9 cellular contexts compared by ENCODE assay signal in genomic region chr5:81420039-81420667, GRCh38. TPM values are rescaled to one million over a fixed set of nuclear protein-coding genes. Genes with fewer than 3 reads are reported as not detected.
DNase-seq lines count a peak whose midpoint lies in the region; ATAC-seq and TF ChIP-seq lines count a peak whose summit lies in the region.
"Had no signal": no experiment of that assay in that cellular context is flagged by ENCODE, and none has a peak within 500 bp of the region (broad histone marks: within the 10 kb centered on the region; RNA-seq: fewer than 3 reads in every experiment).

No MANE protein-coding gene starts in this region.

- H3K9me3 ChIP-seq in AG04450 (ENCODE audit: control insufficient read depth, insufficient read depth, low read length) (no peaks in the 10 kb centered on the region), HCT116 (ENCODE audit: control insufficient read depth in 1 of 2, insufficient read depth in 1 of 2, low read depth in 1 of 2, low read length in 2 of 2) (no peaks in the 10 kb centered on the region)

- CTCF ChIA-PET in AG04450 (lab: Charles Lee) (no interaction called here), HCT116 (lab: Charles Lee) (no interaction called here)

- peaks cover 34% of the 10 kb centered on the region for H3K4me1 Mint-ChIP-seq in T-helper 2 cell treated with Interferon-gamma antibody and Interleukin-4, amounts not matched to agents 5 μg/mL and 100 μg/mL, for 36 hours (ENCODE audit: low read depth)

- TF ChIP-seq RAD21 in HCT116 (IDR thresholded peaks at IDR 0.05; ENCODE audit: low read depth) = 0 out of 2 replicates have a peak, but pooled peaks have one; percentile 5

- peak overlapping the region; percentile 53 for H2AFZ ChIP-seq in HCT116 (ENCODE audit: low read depth, low read length, poor library complexity, severe bottlenecking)

- H3K27ac ChIP-seq in AG04450 (ENCODE audit: low read depth, low read length) (peak overlapping the region; percentile 80), HCT116 (ENCODE audit: low read depth, low read length) (no peak overlapping the region)

- no peak for TF ChIP-seq POLR2A in HCT116 (IDR thresholded peaks at IDR 0.05; ENCODE audit: borderline replicate concordance, extremely low read depth, insufficient read depth, insufficient read length)

- no peaks in the 10 kb centered on the region for H3K9me2 ChIP-seq in HCT116 (ENCODE audit: insufficient read depth)

- peaks cover 7% of the 10 kb centered on the region for H3K36me3 Mint-ChIP-seq in T-helper 2 cell treated with Interferon-gamma antibody and Interleukin-4, amounts not matched to agents 5 μg/mL and 100 μg/mL, for 36 hours (ENCODE audit: low read depth)

- H3K9ac ChIP-seq in HCT116 (ENCODE audit: low read length) = no peak overlapping the region

- no peaks in the 10 kb centered on the region for H4K20me1 ChIP-seq in HCT116 (ENCODE audit: insufficient read depth)

- H3K4me3 ChIP-seq in AG04450 (ENCODE audit: low read depth, low read length) (no peak overlapping the region; the same call in 1 of the 2 replicates), HCT116 (replicated peaks in 1 of 2; ENCODE audit: low read depth in 1 of 2, low read length in 2 of 2) (peak overlapping the region in 1 of 2 experiments; percentile 1; a peak in 1 of 4 replicates), fibroblast of villous mesenchyme (ENCODE audit: low read depth, low read length) (no peak overlapping the region)

- no peaks in the 10 kb centered on the region for H3K79me2 ChIP-seq in HCT116 (ENCODE audit: insufficient read depth, low read length)

- intact Hi-C loops in HCT116 (cut with micrococcal nuclease) = no loop called here

- H3K36me3 ChIP-seq in HCT116 (ENCODE audit: control insufficient read depth in 1 of 2, insufficient read depth in 2 of 2, low read length in 2 of 2) = no peaks in the 10 kb centered on the region

- peaks cover 0 to 34% of the 10 kb centered on the region in 2 experiments; a peak in 2 of 4 replicates for H3K4me1 ChIP-seq in HCT116 (ENCODE audit: control insufficient read depth in 1 of 2, insufficient read depth in 2 of 2, low read length in 2 of 2)

- H3K27ac Mint-ChIP-seq in T-helper 2 cell treated with Interferon-gamma antibody and Interleukin-4, amounts not matched to agents 5 μg/mL and 100 μg/mL, for 36 hours = peak overlapping the region; percentile 58

- peak overlapping the region; percentile 27 for H3K4me3 Mint-ChIP-seq in T-helper 2 cell treated with Interferon-gamma antibody and Interleukin-4, amounts not matched to agents 5 μg/mL and 100 μg/mL, for 36 hours

- H3K27me3 ChIP-seq in AG04450 (ENCODE audit: control insufficient read depth, insufficient read depth, low read length) (no peaks in the 10 kb centered on the region), HCT116 (ENCODE audit: insufficient read depth, low read length) (no peaks in the 10 kb centered on the region)

- H3K9me3 Mint-ChIP-seq in T-helper 2 cell treated with Interferon-gamma antibody and Interleukin-4, amounts not matched to agents 5 μg/mL and 100 μg/mL, for 36 hours = no peaks in the 10 kb centered on the region

- DNase-seq in AG04450 (ENCODE audit: low read depth, low spot score) (peak; percentile 75), HCT116 (ENCODE audit: low read depth, low spot score) (peak; percentile 74), fibroblast of villous mesenchyme (ENCODE audit: low read depth) (peak; percentile 85), HuH-7.5 (ENCODE audit: low spot score) (no peak), NCI-H1436 treated with DMSO at 0.1 percent for 48 hours (lab: John Stamatoyannopoulos, UW) (no peak), activated gamma-delta T cell treated with Interleukin-2 at 50 U/mL for 16 hours (no peak)
- DNase-seq in T-helper 2 cell treated with Interferon-gamma antibody and Interleukin-4, amounts not matched to agents 5 μg/mL and 100 μg/mL, for 36 hours (ENCODE audit: low spot score) = peak; percentile 52
- DNase-seq: activated CD4-positive, alpha-beta T cell treated with anti-CD3 and anti-CD28 coated beads for 1 hour had no signal

- no peaks in the 10 kb centered on the region for H3K27me3 Mint-ChIP-seq in T-helper 2 cell treated with Interferon-gamma antibody and Interleukin-4, amounts not matched to agents 5 μg/mL and 100 μg/mL, for 36 hours (ENCODE audit: low read depth)

- TF ChIP-seq CTCF in AG04450 (IDR thresholded peaks at IDR 0.05; ENCODE audit: low read depth, low read length) = no peak
- TF ChIP-seq CTCF in HCT116 (IDR thresholded peaks at IDR 0.05 in 2 of 3, conservative IDR thresholded peaks at IDR 0.05 in 1 of 3; ENCODE audit: borderline replicate concordance in 1 of 3, insufficient read depth in 1 of 3, low read depth in 2 of 3, low read length in 2 of 3) = no peak
- no peak for TF ChIP-seq CTCF in fibroblast of villous mesenchyme (IDR thresholded peaks at IDR 0.05; ENCODE audit: insufficient read depth, low read depth, low read length)

- ATAC-seq in HCT116 (peak; percentile 92), HG03439 (IDR thresholded peaks at IDR 0.05; ENCODE audit: unreplicated experiment) (no peak)

- H3K4me2 ChIP-seq in HCT116 (ENCODE audit: low read length) = peak overlapping the region; percentile 45

- POLR2A ChIA-PET in AG04450 (lab: Yijun Ruan, JAX) = interaction anchor here (0.8 kb wide), 1 partner anchor 118 kb away, joined by 5 read pairs; no protein-coding TSS in a partner anchor
- POLR2A ChIA-PET in HCT116 (lab: Charles Lee) = no interaction called here

- BruUV-seq in HCT116 (replicated peaks; lab: Mats Ljungman, UMichigan) = no TSS peak

- RAD21 ChIA-PET in HCT116 (lab: Charles Lee; ENCODE audit: low non-redundant PET in 1 of 2, low total read pairs in 2 of 2, uncharacterized antibody in 2 of 2, unreplicated experiment in 2 of 2) = no interaction called here

TF ChIP-seq in HCT116, 20 proteins besides CTCF, POLR2A, EP300 and RAD21:
- peak; percentile 69; the same call in 1 of the 2 replicates for TF ChIP-seq FOSL1 (IDR thresholded peaks at IDR 0.05; ENCODE audit: low read depth)
- TF ChIP-seq, protein P1, sequence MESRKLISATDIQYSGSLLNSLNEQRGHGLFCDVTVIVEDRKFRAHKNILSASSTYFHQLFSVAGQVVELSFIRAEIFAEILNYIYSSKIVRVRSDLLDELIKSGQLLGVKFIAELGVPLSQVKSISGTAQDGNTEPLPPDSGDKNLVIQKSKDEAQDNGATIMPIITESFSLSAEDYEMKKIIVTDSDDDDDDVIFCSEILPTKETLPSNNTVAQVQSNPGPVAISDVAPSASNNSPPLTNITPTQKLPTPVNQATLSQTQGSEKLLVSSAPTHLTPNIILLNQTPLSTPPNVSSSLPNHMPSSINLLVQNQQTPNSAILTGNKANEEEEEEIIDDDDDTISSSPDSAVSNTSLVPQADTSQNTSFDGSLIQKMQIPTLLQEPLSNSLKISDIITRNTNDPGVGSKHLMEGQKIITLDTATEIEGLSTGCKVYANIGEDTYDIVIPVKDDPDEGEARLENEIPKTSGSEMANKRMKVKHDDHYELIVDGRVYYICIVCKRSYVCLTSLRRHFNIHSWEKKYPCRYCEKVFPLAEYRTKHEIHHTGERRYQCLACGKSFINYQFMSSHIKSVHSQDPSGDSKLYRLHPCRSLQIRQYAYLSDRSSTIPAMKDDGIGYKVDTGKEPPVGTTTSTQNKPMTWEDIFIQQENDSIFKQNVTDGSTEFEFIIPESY (IDR thresholded peaks at IDR 0.05; ENCODE audit: extremely low read depth, insufficient replicate concordance, low read length) = no peak
- no peak for TF ChIP-seq SIN3A (IDR thresholded peaks at IDR 0.05; ENCODE audit: low read depth)
- TF ChIP-seq CBX3 (IDR thresholded peaks at IDR 0.05; ENCODE audit: low read depth) = peak; percentile 74
- peak; percentile 65 for TF ChIP-seq SP1 (IDR thresholded peaks at IDR 0.05; ENCODE audit: low read depth)
- TF ChIP-seq EZH2phosphoT487 (IDR thresholded peaks at IDR 0.05; ENCODE audit: borderline replicate concordance) = no peak
- TF ChIP-seq ZFX (IDR thresholded peaks at IDR 0.05) = no peak
- no peak for TF ChIP-seq TCF7L2 (IDR thresholded peaks at IDR 0.05; ENCODE audit: borderline replicate concordance, extremely low read depth, insufficient read depth, insufficient read length)
- TF ChIP-seq YY1 (IDR thresholded peaks at IDR 0.05; ENCODE audit: extremely low read depth, insufficient replicate concordance, low read depth, low read length) = no peak
- TF ChIP-seq POLR2AphosphoS5 (IDR thresholded peaks at IDR 0.05; ENCODE audit: low read depth, low read length) = no peak
- peak; percentile 77 for TF ChIP-seq JUND (IDR thresholded peaks at IDR 0.05)
- TF ChIP-seq ATF3 (IDR thresholded peaks at IDR 0.05) = no peak
- TF ChIP-seq EZH2 (IDR thresholded peaks at IDR 0.05) = no peak
- no peak for TF ChIP-seq SRF (IDR thresholded peaks at IDR 0.05; ENCODE audit: low read depth)

RNA-seq across cellular contexts. Expression of gene ACOT12, which starts 26.2 kb away (rescaled TPM):
- 0.56 and 0.58 TPM in 2 replicates for polyA plus RNA-seq in AG04450 (2011; rRNA removed)
- 0.13 TPM in 1 of 2 replicates, not detected in the other for polyA minus RNA-seq in AG04450 (2011; rRNA and poly(A)+ RNA removed)
- not detected for total RNA-seq in HCT116 (2021; ENCODE audit: unreplicated experiment)
- 0.07 TPM in 1 of 2 replicates, not detected in the other for polyA plus RNA-seq in HCT116 (2012)
- not detected in 2 replicates for total RNA-seq in fibroblast of villous mesenchyme

Comparison
In these comparisons a context has a peak if more than half of its experiments do, and no peak if none do; other contexts are left out.
1. DNase-seq: peak in AG04450 (single experiment), HCT116 (single experiment), T-helper 2 cell treated with Interferon-gamma antibody and Interleukin-4, amounts not matched to agents 5 μg/mL and 100 μg/mL, for 36 hours (single experiment) and fibroblast of villous mesenchyme (single experiment); none in HuH-7.5 (single experiment), NCI-H1436 treated with DMSO at 0.1 percent for 48 hours (single experiment) and activated gamma-delta T cell treated with Interleukin-2 at 50 U/mL for 16 hours (single experiment).